Comparison of ENCODE assay signal across 8 cellular contexts in the genomic region with DNA sequence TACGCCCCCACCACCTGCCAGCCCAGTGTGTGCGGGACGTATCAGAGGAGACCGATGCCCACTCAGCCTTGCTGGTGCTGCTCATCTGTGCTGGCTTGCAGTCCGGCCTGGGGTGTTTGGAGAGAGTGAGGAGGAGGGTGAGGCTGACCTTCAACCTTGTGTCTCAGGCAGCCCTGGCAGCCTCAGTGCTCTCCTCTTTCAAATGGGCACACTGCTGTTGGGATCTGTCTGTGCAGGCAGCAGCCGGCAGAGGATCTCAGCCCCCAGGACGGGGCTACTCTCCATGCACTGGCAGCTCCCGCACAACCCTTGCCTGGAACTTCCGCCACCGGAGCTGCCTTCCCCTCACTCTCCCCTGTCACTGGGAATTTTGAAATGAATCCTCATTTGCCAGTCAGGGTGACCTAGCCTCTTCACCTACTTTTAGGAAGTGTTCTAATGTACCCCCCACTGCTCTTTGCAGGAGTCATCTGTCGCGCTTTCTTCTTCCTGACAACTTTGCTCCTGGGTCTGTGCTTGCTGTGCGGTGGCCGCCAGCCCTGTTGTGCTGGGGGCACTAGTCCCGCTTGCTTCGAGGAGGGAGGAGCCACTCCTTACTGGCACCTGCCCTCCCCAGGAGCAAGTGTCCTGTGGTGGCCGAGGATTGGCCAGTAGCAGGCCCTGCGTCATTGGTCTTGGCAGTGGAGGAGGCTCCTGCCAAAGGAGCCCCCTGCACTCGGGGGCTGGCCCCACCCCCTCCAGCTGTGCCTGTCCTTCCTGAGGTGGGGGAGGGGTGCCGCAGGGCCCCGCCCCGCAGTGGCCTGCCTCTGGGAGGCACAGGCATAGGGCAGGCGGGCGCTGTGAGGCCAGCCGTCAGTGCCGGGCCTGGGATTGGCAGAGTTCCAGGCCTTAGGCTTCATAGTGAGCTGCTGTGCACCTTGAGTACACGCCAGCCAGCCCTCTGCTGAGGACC. TPM values are rescaled to one million over a fixed set of nuclear protein-coding genes. Genes with fewer than 3 reads are reported as not detected.
A peak's percentile ranks its signal among the peaks of the same experiment; 100 is the strongest.
DNase-seq lines count a peak whose midpoint lies in the region; ATAC-seq and TF ChIP-seq lines count a peak whose summit lies in the region.

No MANE protein-coding gene starts in this region.

- no peak for TF ChIP-seq CTCF in foreskin fibroblast (IDR thresholded peaks at IDR 0.05; ENCODE audit: low read depth, low read length)

- peak overlapping the region; percentile 52 for H3K4me2 ChIP-seq in neuronal stem cell (ENCODE audit: insufficient read depth, low read length, poor library complexity, severe bottlenecking)

- no peak overlapping the region for H2BK120ac ChIP-seq in neuronal stem cell (ENCODE audit: low read depth, low read length)

- H3K4me1 ChIP-seq in neuronal stem cell (ENCODE audit: control insufficient read depth in 2 of 2, insufficient read depth in 1 of 2, low read depth in 1 of 2, low read length in 2 of 2): peaks cover 54 to 55% of the 10 kb centered on the region in 2 donors

- H3K4me3 ChIP-seq in foreskin fibroblast (ENCODE audit: low read depth in 1 of 2, low read length in 2 of 2): no peak overlapping the region
- H3K4me3 ChIP-seq in neuronal stem cell (ENCODE audit: low read length in 2 of 2): peak overlapping the region in 1 of 2 donors; percentile 11

- peaks cover 76% of the 10 kb centered on the region for H3K4me1 Mint-ChIP-seq in activated naive CD4-positive, alpha-beta T cell treated with anti-CD3 and anti-CD28 coated beads for 36 hours (ENCODE audit: low read depth)
- peaks cover 89% of the 10 kb centered on the region for H3K4me1 Mint-ChIP-seq in activated T-cell treated with anti-CD3 and anti-CD28 coated beads, Interleukin-2, amount 50 U/mL, for 24 hours (ENCODE audit: low read depth)

- H4K8ac ChIP-seq in neuronal stem cell (ENCODE audit: low read depth, low read length): no peak overlapping the region

- no peak overlapping the region for H2AFZ ChIP-seq in neuronal stem cell (ENCODE audit: low read length)

- peak overlapping the region; percentile 29 for H3K23ac ChIP-seq in neuronal stem cell (ENCODE audit: low read depth, low read length, poor library complexity)

- H2BK5ac ChIP-seq in neuronal stem cell (ENCODE audit: low read length): peak overlapping the region; percentile 40

- H3K18ac ChIP-seq in neuronal stem cell (ENCODE audit: low read length): peak overlapping the region; percentile 90

- DNase-seq in activated naive CD4-positive, alpha-beta T cell treated with anti-CD3 and anti-CD28 coated beads for 36 hours: peak; percentile 35
- DNase-seq in activated naive CD4-positive, alpha-beta T cell treated with anti-CD3 and anti-CD28 coated beads, Interleukin-2, amount 50 U/mL, for 16 hours: no peak
- DNase-seq in activated T-cell treated with anti-CD3 and anti-CD28 coated beads, Interleukin-2, amount 50 U/mL, for 24 hours: no peak
- DNase-seq in foreskin fibroblast (peak; percentile 54 to 82), neuronal stem cell (ENCODE audit: low spot score) (peak; percentile 54), NCI-H187 treated with DMSO at 0.1 percent for 48 hours (lab: John Stamatoyannopoulos, UW) (no peak)
- no peak for DNase-seq in stimulated activated CD4-positive, alpha-beta T cell treated with anti-CD3 and anti-CD28 coated beads, Interleukin-1b, Interleukin-23, amount 100 ng/mL, for 48 hours

- H3K9me3 Mint-ChIP-seq in activated naive CD4-positive, alpha-beta T cell treated with anti-CD3 and anti-CD28 coated beads for 36 hours: peaks cover 5% of the 10 kb centered on the region
- H3K9me3 Mint-ChIP-seq in activated T-cell treated with anti-CD3 and anti-CD28 coated beads, Interleukin-2, amount 50 U/mL, for 24 hours: peaks cover 4% of the 10 kb centered on the region

- H3K27ac Mint-ChIP-seq in activated naive CD4-positive, alpha-beta T cell treated with anti-CD3 and anti-CD28 coated beads for 36 hours: peak overlapping the region; percentile 96
- peak overlapping the region; percentile 99 for H3K27ac Mint-ChIP-seq in activated T-cell treated with anti-CD3 and anti-CD28 coated beads, Interleukin-2, amount 50 U/mL, for 24 hours

- peak overlapping the region; percentile 79 for H3K9ac ChIP-seq in neuronal stem cell (ENCODE audit: low read depth, low read length, poor library complexity)

- H2BK12ac ChIP-seq in neuronal stem cell (ENCODE audit: low read length): peak overlapping the region; percentile 10

- CTCF ChIA-PET in activated naive CD4-positive, alpha-beta T cell treated with anti-CD3 and anti-CD28 coated beads for 36 hours (lab: Charles Lee): interaction anchor here (4.4 kb wide), 1 partner anchor 28 kb away, joined by 21 read pairs; no protein-coding TSS in a partner anchor

- H4K91ac ChIP-seq in neuronal stem cell (ENCODE audit: low read depth, low read length, poor library complexity): no peak overlapping the region

- no peaks in the 10 kb centered on the region for H3K27me3 Mint-ChIP-seq in activated naive CD4-positive, alpha-beta T cell treated with anti-CD3 and anti-CD28 coated beads for 36 hours (ENCODE audit: low read depth)
- no peaks in the 10 kb centered on the region for H3K27me3 Mint-ChIP-seq in activated T-cell treated with anti-CD3 and anti-CD28 coated beads, Interleukin-2, amount 50 U/mL, for 24 hours

- H3K14ac ChIP-seq in neuronal stem cell (ENCODE audit: low read length): peak overlapping the region; percentile 59

- no peak overlapping the region for H3K4ac ChIP-seq in neuronal stem cell (ENCODE audit: low read length)

- H3K27ac ChIP-seq in neuronal stem cell (replicated peaks; ENCODE audit: low read length): peak overlapping the region; percentile 60

- peak overlapping the region; percentile 76 for H3K4me3 Mint-ChIP-seq in activated naive CD4-positive, alpha-beta T cell treated with anti-CD3 and anti-CD28 coated beads for 36 hours
- H3K4me3 Mint-ChIP-seq in activated T-cell treated with anti-CD3 and anti-CD28 coated beads, Interleukin-2, amount 50 U/mL, for 24 hours: peak overlapping the region; percentile 85

- H3K9me3 ChIP-seq in neuronal stem cell (replicated peaks in 1 of 2; ENCODE audit: control insufficient read depth in 2 of 2, insufficient read depth in 1 of 2, low read depth in 1 of 2, low read length in 2 of 2): peaks cover 11 to 18% of the 10 kb centered on the region in 2 donors

- no peaks in the 10 kb centered on the region for H3K27me3 ChIP-seq in neuronal stem cell (ENCODE audit: control insufficient read depth in 3 of 3, insufficient read depth in 3 of 3, low read depth in 1 of 3, low read length in 3 of 3)

- peaks cover 19 to 39% of the 10 kb centered on the region in 2 donors for H3K36me3 ChIP-seq in neuronal stem cell (replicated peaks in 1 of 2; ENCODE audit: control insufficient read depth in 2 of 2, insufficient read depth in 2 of 2, low read length in 2 of 2)

- peaks cover 23% of the 10 kb centered on the region for H3K36me3 Mint-ChIP-seq in activated naive CD4-positive, alpha-beta T cell treated with anti-CD3 and anti-CD28 coated beads for 36 hours (ENCODE audit: low read depth)
- H3K36me3 Mint-ChIP-seq in activated T-cell treated with anti-CD3 and anti-CD28 coated beads, Interleukin-2, amount 50 U/mL, for 24 hours (ENCODE audit: low read depth): peaks cover 68% of the 10 kb centered on the region

- WGBS in neuronal stem cell (ENCODE audit: extremely low coverage in 2 of 2, insufficient read length in 2 of 2, insufficient replicate concordance in 1 of 2), 2 donors: no CpG with 5 or more reads among the region's 27 CpGs

- ATAC-seq in GM19455 (IDR thresholded peaks at IDR 0.05; ENCODE audit: unreplicated experiment): no peak

- intact Hi-C loops in activated naive CD4-positive, alpha-beta T cell treated with anti-CD3 and anti-CD28 coated beads for 36 hours (cut with micrococcal nuclease): no loop called here

- no peak overlapping the region for H2BK15ac ChIP-seq in neuronal stem cell (ENCODE audit: low read length)

- peaks cover 27% of the 10 kb centered on the region for H3K79me1 ChIP-seq in neuronal stem cell (ENCODE audit: low read depth, low read length)

- H2AK5ac ChIP-seq in neuronal stem cell (ENCODE audit: low read depth, low read length): peak overlapping the region; percentile 50

RNA-seq across cellular contexts. Expression of gene TSSK6, which starts 53.4 kb away (rescaled TPM):
- 1 to 10 TPM; 4.5 TPM for total RNA-seq in activated naive CD4-positive, alpha-beta T cell treated with anti-CD3 and anti-CD28 coated beads for 36 hours
- polyA plus RNA-seq in neuronal stem cell (2013, experiment 1 of 2): 2.3 TPM
- 2.2 TPM for polyA plus RNA-seq in neuronal stem cell (2013, experiment 2 of 2)

RNA-seq across cellular contexts. Expression of gene NDUFA13, which starts 54.1 kb away (rescaled TPM):
- 100 to 1,000 TPM; 351 to 376 TPM for total RNA-seq in activated naive CD4-positive, alpha-beta T cell treated with anti-CD3 and anti-CD28 coated beads for 36 hours
- 218 TPM for polyA plus RNA-seq in neuronal stem cell (2013, experiment 1 of 2)
- polyA plus RNA-seq in neuronal stem cell (2013, experiment 2 of 2): 213 TPM

RNA-seq across cellular contexts. Expression of gene GATAD2A, which starts 56.5 kb away (rescaled TPM):
- total RNA-seq in activated naive CD4-positive, alpha-beta T cell treated with anti-CD3 and anti-CD28 coated beads for 36 hours: 100 to 1,000 TPM in 1 of 2 experiments, 10 to 100 TPM in 1; 91.2 to 100 TPM
- 59.3 TPM for polyA plus RNA-seq in neuronal stem cell (2013, experiment 1 of 2)
- 61.3 TPM for polyA plus RNA-seq in neuronal stem cell (2013, experiment 2 of 2)

Comparison
In these comparisons a context has a peak if more than half of its experiments do, and no peak if none do; other contexts are left out.
1. DNase-seq: peak in activated naive CD4-positive, alpha-beta T cell treated with anti-CD3 and anti-CD28 coated beads for 36 hours (single experiment), foreskin fibroblast (2 of 2) and neuronal stem cell (single experiment); none in activated naive CD4-positive, alpha-beta T cell treated with anti-CD3 and anti-CD28 coated beads, Interleukin-2, amount 50 U/mL, for 16 hours (single experiment), activated T-cell treated with anti-CD3 and anti-CD28 coated beads, Interleukin-2, amount 50 U/mL, for 24 hours (single experiment), stimulated activated CD4-positive, alpha-beta T cell treated with anti-CD3 and anti-CD28 coated beads, Interleukin-1b, Interleukin-23, amount 100 ng/mL, for 48 hours (single experiment) and NCI-H187 treated with DMSO at 0.1 percent for 48 hours (single experiment).